27 cellular contexts compared by ENCODE assay signal in genomic region chr10:88161070-88161469, GRCh38.
"Had no signal": no experiment of that assay in that cellular context is flagged by ENCODE, and none has a peak within 500 bp of the region (broad histone marks: within the 10 kb centered on the region; RNA-seq: fewer than 3 reads in every experiment).

No MANE protein-coding gene starts in this region.

- H3K36me3 ChIP-seq: neural progenitor cell, ovary, right lobe of liver, sigmoid colon, stomach, thoracic aorta, thyroid gland, tibial nerve, upper lobe of left lung had no signal

- H3K9ac ChIP-seq: neural progenitor cell, parathyroid adenoma had no signal

- DNase-seq: naive thymus-derived CD8-positive, alpha-beta T cell; occipital lobe; ovary; posterior cingulate gyrus; psoas muscle; right cardiac atrium; right lobe of liver; sigmoid colon; small intestine; stimulated activated CD4-positive, alpha-beta T cell treated with anti-CD3 and anti-CD28 coated beads, Interleukin-15, amount 100 ng/mL, for 24 hours; stimulated activated CD4-positive, alpha-beta T cell treated with anti-CD3 and anti-CD28 coated beads, Interleukin-2, amount 100 ng/mL, for 24 hours; stimulated activated CD4-positive, alpha-beta T cell treated with anti-CD3 and anti-CD28 coated beads, Interleukin-2, amount 100 ng/mL, for 48 hours; stimulated activated CD4-positive, alpha-beta T cell treated with anti-CD3 and anti-CD28 coated beads, Interleukin-4, amount 100 ng/mL, for 24 hours; stimulated activated naive B cell treated with anti-CD40 and anti-IgM and Interleukin-4, amounts not matched to agents 10 μg/mL and 1 μg/mL and 100 μg/mL, for 72 hours; stimulated activated naive CD4-positive, alpha-beta T cell treated with Interleukin-2 at 50 U/mL for 16 hours; stomach; thyroid gland; trophoblast cell; upper lobe of left lung had no signal

- H3K27me3 Mint-ChIP-seq: naive thymus-derived CD8-positive, alpha-beta T cell; progenitor cell of endocrine pancreas; stimulated activated naive B cell treated with anti-CD40 and anti-IgM and Interleukin-4, amounts not matched to agents 10 μg/mL and 1 μg/mL and 100 μg/mL, for 72 hours; stimulated activated naive CD8-positive, alpha-beta T cell treated with anti-CD3 and anti-CD28 coated beads, Interleukin-15, Interleukin-2, amounts not matched to agents 100 ng/mL and 50 ng/mL, for 24 hours had no signal

- H3K36me3 Mint-ChIP-seq: naive thymus-derived CD8-positive, alpha-beta T cell; neural progenitor cell; stimulated activated effector memory CD8-positive, alpha-beta T cell treated with anti-CD3 and anti-CD28 coated beads, Interleukin-12 subunit alpha, Interleukin-12 subunit beta, amount 100 ng/mL, for 72 hours had no signal

- ATAC-seq: naive thymus-derived CD8-positive, alpha-beta T cell; psoas muscle; right cardiac atrium; right lobe of liver; stimulated activated effector memory CD8-positive, alpha-beta T cell treated with anti-CD3 and anti-CD28 coated beads, Interleukin-12 subunit alpha, Interleukin-12 subunit beta, amount 100 ng/mL, for 72 hours; stimulated activated naive B cell treated with anti-CD40 and anti-IgM and Interleukin-4, amounts not matched to agents 10 μg/mL and 1 μg/mL and 100 μg/mL, for 72 hours had no signal

- H3K4me3 ChIP-seq: neural progenitor cell, ovary, psoas muscle, right lobe of liver, sigmoid colon, stomach, thoracic aorta, thyroid gland, tibial nerve, upper lobe of left lung had no signal

- H3K9me3 ChIP-seq: ovary, psoas muscle, right lobe of liver, sigmoid colon, stomach, thoracic aorta, thyroid gland, tibial nerve, upper lobe of left lung had no signal

- H3K9me3 Mint-ChIP-seq: naive thymus-derived CD8-positive, alpha-beta T cell; nephron; neural progenitor cell; stimulated activated effector memory CD8-positive, alpha-beta T cell treated with anti-CD3 and anti-CD28 coated beads, Interleukin-12 subunit alpha, Interleukin-12 subunit beta, amount 100 ng/mL, for 72 hours; stimulated activated naive CD8-positive, alpha-beta T cell treated with anti-CD3 and anti-CD28 coated beads, Interleukin-15, Interleukin-2, amounts not matched to agents 100 ng/mL and 50 ng/mL, for 24 hours had no signal

- H2AFZ ChIP-seq: neural progenitor cell, parathyroid adenoma had no signal

- H3K4me3 Mint-ChIP-seq: naive thymus-derived CD8-positive, alpha-beta T cell; nephron; neural progenitor cell; stimulated activated effector memory CD8-positive, alpha-beta T cell treated with anti-CD3 and anti-CD28 coated beads, Interleukin-12 subunit alpha, Interleukin-12 subunit beta, amount 100 ng/mL, for 72 hours; stimulated activated naive B cell treated with anti-CD40 and anti-IgM and Interleukin-4, amounts not matched to agents 10 μg/mL and 1 μg/mL and 100 μg/mL, for 72 hours; stimulated activated naive CD8-positive, alpha-beta T cell treated with anti-CD3 and anti-CD28 coated beads, Interleukin-15, Interleukin-2, amounts not matched to agents 100 ng/mL and 50 ng/mL, for 24 hours had no signal

- H3K27ac Mint-ChIP-seq: nephron; neural progenitor cell; progenitor cell of endocrine pancreas; stimulated activated effector memory CD8-positive, alpha-beta T cell treated with anti-CD3 and anti-CD28 coated beads, Interleukin-12 subunit alpha, Interleukin-12 subunit beta, amount 100 ng/mL, for 72 hours; stimulated activated naive B cell treated with anti-CD40 and anti-IgM and Interleukin-4, amounts not matched to agents 10 μg/mL and 1 μg/mL and 100 μg/mL, for 72 hours; stimulated activated naive CD8-positive, alpha-beta T cell treated with anti-CD3 and anti-CD28 coated beads, Interleukin-15, Interleukin-2, amounts not matched to agents 100 ng/mL and 50 ng/mL, for 24 hours had no signal

- H3K4me1 ChIP-seq: neural progenitor cell, parathyroid adenoma, right lobe of liver had no signal

- H3K27ac ChIP-seq: neural progenitor cell, ovary, parathyroid adenoma, psoas muscle, right lobe of liver, sigmoid colon, stomach, thoracic aorta, thyroid gland, upper lobe of left lung had no signal

- H3K4me2 ChIP-seq: neural progenitor cell had no signal

- H3K79me2 ChIP-seq: parathyroid adenoma had no signal

- H3K27me3 ChIP-seq: neural progenitor cell, ovary, right lobe of liver, sigmoid colon, stomach, thyroid gland, tibial nerve, upper lobe of left lung had no signal
